ENCODE assay signal across 8 cellular contexts in the genomic region with DNA sequence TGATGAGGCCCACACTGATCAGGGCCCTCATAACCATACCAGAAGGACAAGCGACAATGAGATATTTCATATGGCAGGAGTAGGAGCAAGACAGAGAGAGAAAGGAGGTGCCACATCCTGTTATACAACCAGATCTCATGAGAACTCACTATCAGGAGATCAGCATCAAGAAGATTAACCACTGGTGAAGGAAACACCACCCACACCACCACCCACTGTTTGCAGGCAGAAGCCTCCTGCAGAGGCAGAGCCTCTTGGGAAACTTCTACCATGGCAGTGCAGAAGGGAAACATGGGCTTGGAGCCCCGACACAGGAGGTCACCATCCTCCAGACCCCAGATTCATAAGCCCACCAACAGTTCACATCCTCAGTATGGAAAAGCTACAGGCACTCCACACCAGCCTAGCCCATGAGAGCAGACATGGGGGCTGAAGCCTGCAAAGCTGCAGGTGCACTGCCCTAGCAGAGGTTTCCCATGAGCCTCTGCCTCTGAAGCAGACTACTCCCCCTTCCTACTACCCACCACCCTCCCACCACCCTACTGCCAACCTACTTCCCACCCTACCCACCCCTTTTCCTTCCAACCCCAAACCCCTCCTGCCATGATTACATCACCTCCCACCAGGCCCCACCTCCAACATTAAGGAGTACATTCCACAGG.
DNase-seq lines count a peak whose midpoint lies in the region; ATAC-seq and TF ChIP-seq lines count a peak whose summit lies in the region.
"Not testable (repeated sequence)": the region's sequence is repeated elsewhere in the genome, so short reads cannot be mapped to it uniquely, and the experiment has no call there.

No MANE protein-coding gene starts in this region.

- H3K4me1 Mint-ChIP-seq in CD8-positive, alpha-beta T cell (ENCODE audit: low read depth), result peaks cover 37% of the 10 kb centered on the region
- H3K4me1 Mint-ChIP-seq in activated CD8-positive, alpha-beta T cell treated with anti-CD3 and anti-CD28 coated beads, Interleukin-2, amount 10 ng/mL, durations not matched to agents 7 days and 5 days (ENCODE audit: low read depth), result peaks cover 18% of the 10 kb centered on the region

- H3K9me3 Mint-ChIP-seq in CD8-positive, alpha-beta T cell; activated CD8-positive, alpha-beta T cell treated with anti-CD3 and anti-CD28 coated beads, Interleukin-2, amount 10 ng/mL, durations not matched to agents 7 days and 5 days (ENCODE audit: insufficient read depth): not testable (repeated sequence)

- H3K27ac ChIP-seq in CD8-positive, alpha-beta T cell (ENCODE audit: low read depth, low read length), result not testable (repeated sequence)

- ATAC-seq in CD8-positive, alpha-beta T cell; activated CD8-positive, alpha-beta T cell treated with anti-CD3 and anti-CD28 coated beads, Interleukin-2, amount 10 ng/mL, durations not matched to agents 7 days and 5 days: not testable (repeated sequence)

- CTCF ChIA-PET in CD8-positive, alpha-beta T cell (lab: Charles Lee); activated CD8-positive, alpha-beta T cell treated with anti-CD3 and anti-CD28 coated beads, Interleukin-2, amount 10 ng/mL, durations not matched to agents 7 days and 5 days (lab: Charles Lee): not testable (repeated sequence)

- H3K27ac Mint-ChIP-seq in CD8-positive, alpha-beta T cell, result peak overlapping the region; percentile 90
- H3K27ac Mint-ChIP-seq in activated CD8-positive, alpha-beta T cell treated with anti-CD3 and anti-CD28 coated beads, Interleukin-2, amount 10 ng/mL, durations not matched to agents 7 days and 5 days, result peak overlapping the region; percentile 89

- not testable (repeated sequence) for H3K36me3 Mint-ChIP-seq in CD8-positive, alpha-beta T cell; activated CD8-positive, alpha-beta T cell treated with anti-CD3 and anti-CD28 coated beads, Interleukin-2, amount 10 ng/mL, durations not matched to agents 7 days and 5 days (ENCODE audit: low read depth)

- intact Hi-C loops in CD8-positive, alpha-beta T cell (cut with DNase I, micrococcal nuclease), result not testable (repeated sequence)

- POLR2A ChIA-PET in CD8-positive, alpha-beta T cell (lab: Charles Lee); activated CD8-positive, alpha-beta T cell treated with anti-CD3 and anti-CD28 coated beads, Interleukin-2, amount 10 ng/mL, durations not matched to agents 7 days and 5 days (lab: Charles Lee): not testable (repeated sequence)

- not testable (repeated sequence) for H3K9me3 ChIP-seq in CD8-positive, alpha-beta T cell (ENCODE audit: low read length)

- DNase-seq in CD8-positive, alpha-beta T cell, result peak in 4 of 7 experiments; percentile 16 to 59 (median 29)
- DNase-seq in T-helper 9 cell (peak; percentile 3), putamen (ENCODE audit: low spot score) (peak; percentile 57)
- peak; percentile 78 for DNase-seq in activated CD8-positive, alpha-beta T cell treated with anti-CD3 and anti-CD28 coated beads, Interleukin-2, amount 10 ng/mL, durations not matched to agents 7 days and 5 days
- peak; percentile 6 for DNase-seq in activated effector memory CD4-positive, alpha-beta T cell treated with Interleukin-2 at 50 U/mL for 16 hours
- DNase-seq in central memory CD4-positive, alpha-beta T cell, result peak; percentile 41
- DNase-seq in stimulated activated CD4-positive, alpha-beta T cell treated with anti-CD3 and anti-CD28 coated beads, TNF-alpha, amount 100 ng/mL, for 24 hours (ENCODE audit: low read depth in 3 of 3), result peak in 2 of 3 experiments; percentile 7 to 47
- peak; percentile 21 to 50 for DNase-seq in stimulated activated CD8-positive, alpha-beta memory T cell treated with anti-CD3 and anti-CD28 coated beads, Interleukin-7, amount 100 ng/mL, for 4 hours (ENCODE audit: low read depth in 2 of 2)

- H3K4me3 Mint-ChIP-seq in CD8-positive, alpha-beta T cell, result peak overlapping the region; percentile 42
- not testable (repeated sequence) for H3K4me3 Mint-ChIP-seq in activated CD8-positive, alpha-beta T cell treated with anti-CD3 and anti-CD28 coated beads, Interleukin-2, amount 10 ng/mL, durations not matched to agents 7 days and 5 days

- not testable (repeated sequence) for H3K27me3 Mint-ChIP-seq in CD8-positive, alpha-beta T cell (ENCODE audit: low read depth); activated CD8-positive, alpha-beta T cell treated with anti-CD3 and anti-CD28 coated beads, Interleukin-2, amount 10 ng/mL, durations not matched to agents 7 days and 5 days (ENCODE audit: low read depth)

- not testable (repeated sequence) for TF ChIP-seq CTCF in CD8-positive, alpha-beta T cell (IDR thresholded peaks at IDR 0.05)

- H3K27me3 ChIP-seq in CD8-positive, alpha-beta T cell (ENCODE audit: insufficient read depth, low read length), result not testable (repeated sequence)

- not testable (repeated sequence) for H3K4me3 ChIP-seq in CD8-positive, alpha-beta T cell (ENCODE audit: low read depth, low read length)

- H3K36me3 ChIP-seq in CD8-positive, alpha-beta T cell (ENCODE audit: insufficient read depth, low read length), result not testable (repeated sequence)

- peaks cover 31% of the 10 kb centered on the region for H3K4me1 ChIP-seq in CD8-positive, alpha-beta T cell (ENCODE audit: insufficient read depth, low read length)

Comparison
In these comparisons a context has a peak if more than half of its experiments do, and no peak if none do; other contexts are left out.
1. DNase-seq: peak in every context shown above with its lines; median percentile 78 in activated CD8-positive, alpha-beta T cell treated with anti-CD3 and anti-CD28 coated beads, Interleukin-2, amount 10 ng/mL, durations not matched to agents 7 days and 5 days; 57 in putamen; 41 in central memory CD4-positive, alpha-beta T cell; 36 in stimulated activated CD8-positive, alpha-beta memory T cell treated with anti-CD3 and anti-CD28 coated beads, Interleukin-7, amount 100 ng/mL, for 4 hours; 29 in CD8-positive, alpha-beta T cell; 27 in stimulated activated CD4-positive, alpha-beta T cell treated with anti-CD3 and anti-CD28 coated beads, TNF-alpha, amount 100 ng/mL, for 24 hours; 6 in activated effector memory CD4-positive, alpha-beta T cell treated with Interleukin-2 at 50 U/mL for 16 hours; 3 in T-helper 9 cell.